8 cellular contexts compared by ENCODE assay signal in genomic region chr1:8025671-8026144, GRCh38. TPM values are rescaled to one million over a fixed set of nuclear protein-coding genes. Genes with fewer than 3 reads are reported as not detected.
DNase-seq lines count a peak whose midpoint lies in the region; ATAC-seq and TF ChIP-seq lines count a peak whose summit lies in the region.

No MANE protein-coding gene starts in this region.

- H3K9me3 Mint-ChIP-seq in mesothelial cell of epicardium, result no peaks in the 10 kb centered on the region

- H3K4me2 ChIP-seq in mammary epithelial cell (ENCODE audit: insufficient read depth, low read depth, low read length), result peak overlapping the region; percentile 88

- dilution Hi-C loops in mammary epithelial cell (cut with HindIII; ENCODE audit: low sequenced_read_pairs), result no loop called here

- DNase-seq in activated CD4-positive, CD25-positive, alpha-beta regulatory T cell (lab: John Stamatoyannopoulos, UW), result no peak
- DNase-seq in mammary epithelial cell (no peak), mesothelial cell of epicardium (ENCODE audit: low spot score in 2 of 2, unreplicated experiment in 2 of 2) (peak in 1 of 2 experiments; percentile 40), NCI-H524 treated with DMSO at 0.1 percent for 48 hours (lab: John Stamatoyannopoulos, UW) (no peak), NCI-H2227 (lab: John Stamatoyannopoulos, UW; ENCODE audit: unreplicated experiment) (no peak), islet precursor cell (no peak)

- H3K79me2 ChIP-seq in mammary epithelial cell (ENCODE audit: insufficient read depth, low read length), result peaks cover 63% of the 10 kb centered on the region

- H3K27ac Mint-ChIP-seq in mesothelial cell of epicardium, result peak overlapping the region; percentile 91

- BruUV-seq in mammary epithelial cell (replicated peaks; lab: Mats Ljungman, UMichigan), result no TSS peak

- ATAC-seq in activated CD4-positive, CD25-positive, alpha-beta regulatory T cell treated with anti-CD3 and anti-CD28 coated beads, Interleukin-2, amount 50 U/mL, for 24 hours, result peak; percentile 3 to 11
- ATAC-seq in HG03108 (IDR thresholded peaks at IDR 0.05; ENCODE audit: unreplicated experiment), result peak; percentile 10

- H3K27me3 Mint-ChIP-seq in mesothelial cell of epicardium (ENCODE audit: low read depth), result no peaks in the 10 kb centered on the region

- peak overlapping the region; percentile 93 for H3K27ac ChIP-seq in mammary epithelial cell (ENCODE audit: insufficient read depth, low read depth, low read length)

- H3K4me1 ChIP-seq in mammary epithelial cell (ENCODE audit: insufficient read depth, low read length), result peaks cover 51% of the 10 kb centered on the region

- intact Hi-C loops in mammary epithelial cell (cut with micrococcal nuclease), result loop anchor here (1.0 to 2.0 kb wide), 5 partner anchors 20 to 172 kb away; no protein-coding TSS in a partner anchor

- peaks cover 14% of the 10 kb centered on the region for H4K20me1 ChIP-seq in mammary epithelial cell (ENCODE audit: insufficient read depth, low read length)

- no peaks in the 10 kb centered on the region for H3K9me3 ChIP-seq in mammary epithelial cell (replicated peaks; ENCODE audit: insufficient read depth, low read length)

- in situ Hi-C loops in mammary epithelial cell (cut with MboI; ENCODE audit: low sequenced_read_pairs in 2 of 2), result no loop called here

- peaks cover 63% of the 10 kb centered on the region for H3K4me1 Mint-ChIP-seq in mesothelial cell of epicardium

- peak overlapping the region; percentile 88 for H3K4me3 Mint-ChIP-seq in mesothelial cell of epicardium

- no peak overlapping the region for H2AFZ ChIP-seq in mammary epithelial cell (ENCODE audit: low read depth, low read length)

- no peaks in the 10 kb centered on the region for H3K36me3 Mint-ChIP-seq in mesothelial cell of epicardium

- peaks cover 9% of the 10 kb centered on the region for H3K36me3 ChIP-seq in mammary epithelial cell (ENCODE audit: insufficient read depth, low read length)

- peak overlapping the region; percentile 69 to 96 (median 90) for H3K4me3 ChIP-seq in mammary epithelial cell (replicated peaks in 1 of 3; ENCODE audit: insufficient read depth in 1 of 3, low read depth in 2 of 3, low read length in 3 of 3)

- no peaks in the 10 kb centered on the region for H3K27me3 ChIP-seq in mammary epithelial cell (ENCODE audit: insufficient read depth, low read length)

- CTCF ChIA-PET in mammary epithelial cell (lab: Charles Lee; ENCODE audit: low non-redundant PET), result no interaction called here

- peak overlapping the region; percentile 99 for H3K9ac ChIP-seq in mammary epithelial cell (ENCODE audit: insufficient read depth, low read length)

- 6% methylated on average over 26 of the region's 69 CpGs for WGBS in mammary epithelial cell (ENCODE audit: low coverage, missing lambda C conversion rate)

- no peak for TF ChIP-seq CTCF in mammary epithelial cell (conservative IDR thresholded peaks at IDR 0.05 in 1 of 2, IDR thresholded peaks at IDR 0.05 in 1 of 2; ENCODE audit: extremely low read depth in 1 of 2, insufficient read depth in 1 of 2, low read depth in 1 of 2, low read length in 2 of 2)
- TF ChIP-seq CTCF in mesothelial cell of epicardium (IDR thresholded peaks at IDR 0.05; ENCODE audit: unreplicated experiment), result no peak

RNA-seq across cellular contexts. Expression of gene ERRFI1, which starts 0.4 kb away (rescaled TPM):
- total RNA-seq in mammary epithelial cell (100 to 1,000 TPM in 1 of 2 donors, 10 to 100 TPM in 1; 38.8 to 150 TPM), mesothelial cell of epicardium (124 to 134 TPM (median 130 TPM) in 3 replicates)
- polyA plus RNA-seq in mammary epithelial cell, result 115 TPM
- 99.8 TPM for polyA minus RNA-seq in mammary epithelial cell
